Comparison of ENCODE assay signal across 8 cellular contexts in genomic region chr14:102316746-102317563, GRCh38. TPM values are rescaled to one million over a fixed set of nuclear protein-coding genes. Genes with fewer than 3 reads are reported as not detected.
DNase-seq lines count a peak whose midpoint lies in the region; ATAC-seq and TF ChIP-seq lines count a peak whose summit lies in the region.

No MANE protein-coding gene starts in this region.

- no peaks in the 10 kb centered on the region for H3K9me3 ChIP-seq in BLaER1 treated with 17β-estradiol and CSF1 and Interleukin-3, amounts not matched to agents 10 nM and 100 nM (replicated peaks in 1 of 11)
- no peaks in the 10 kb centered on the region for H3K9me3 ChIP-seq in colonic mucosa

- H4K20me1 ChIP-seq in BLaER1 treated with 17β-estradiol and CSF1 and Interleukin-3, amounts not matched to agents 10 nM and 100 nM, result no peaks in the 10 kb centered on the region; a peak in 1 of 22 replicates

- H3K27me3 ChIP-seq in BLaER1 treated with 17β-estradiol and CSF1 and Interleukin-3, amounts not matched to agents 10 nM and 100 nM, result no peaks in the 10 kb centered on the region
- H3K27me3 ChIP-seq in colonic mucosa, result no peaks in the 10 kb centered on the region

- intact Hi-C loops in colonic mucosa (cut with DNase I) (loop anchor here (10.0 kb wide), 1 partner anchor 352 kb away; the partner anchor contains the start of gene DYNC1H1), left colon (cut with DNase I, micrococcal nuclease) (no loop called here)

- H3K27ac ChIP-seq in BLaER1 treated with 17β-estradiol and CSF1 and Interleukin-3, amounts not matched to agents 10 nM and 100 nM, result peak overlapping the region; percentile 22 to 73 (median 58); a peak in 19 of 22 replicates
- H3K27ac ChIP-seq in colonic mucosa, result peak overlapping the region; percentile 88

- DNase-seq in NCI-H524 (lab: John Stamatoyannopoulos, UW), result peak; percentile 92 to 94
- peak; percentile 91 to 95 for DNase-seq in activated CD4-positive, alpha-beta T cell treated with anti-CD3 and anti-CD28 coated beads for 4 hours
- DNase-seq in colonic mucosa, result peak; percentile 94
- DNase-seq in left colon, result peak; percentile 88 to 92
- DNase-seq in stimulated activated CD4-positive, alpha-beta T cell treated with anti-CD3 and anti-CD28 coated beads, Interleukin-1b, Interleukin-23, amount 100 ng/mL, for 4 hours (ENCODE audit: low read depth in 2 of 2), result peak; percentile 95 to 99

- peak; percentile 51 for TF ChIP-seq CTCF in colonic mucosa (IDR thresholded peaks at IDR 0.05)

- ATAC-seq in GM19324 (IDR thresholded peaks at IDR 0.05; ENCODE audit: low FRiP score, unreplicated experiment) (peak; percentile 62), HG03457 (IDR thresholded peaks at IDR 0.05; ENCODE audit: unreplicated experiment) (peak; percentile 56), left colon (peak; percentile 71)

- H3K4me3 ChIP-seq in BLaER1 treated with 17β-estradiol and CSF1 and Interleukin-3, amounts not matched to agents 10 nM and 100 nM, result peak overlapping the region; percentile 50 to 79 (median 64)
- peak overlapping the region; percentile 51 for H3K4me3 ChIP-seq in colonic mucosa

- peak overlapping the region; percentile 57 to 79 (median 72) for H3K9ac ChIP-seq in BLaER1 treated with 17β-estradiol and CSF1 and Interleukin-3, amounts not matched to agents 10 nM and 100 nM
- peak overlapping the region; percentile 62 to 89 for H3K9ac ChIP-seq in colonic mucosa (ENCODE audit: low read depth in 2 of 2, low read length in 2 of 2)

- peak overlapping the region; percentile 82 to 96 (median 92) for H3K4me2 ChIP-seq in BLaER1 treated with 17β-estradiol and CSF1 and Interleukin-3, amounts not matched to agents 10 nM and 100 nM

- H3K4me1 ChIP-seq in BLaER1 treated with 17β-estradiol and CSF1 and Interleukin-3, amounts not matched to agents 10 nM and 100 nM, result peaks cover 47 to 64% (median 57%) of the 10 kb centered on the region in 10 experiments
- H3K4me1 ChIP-seq in colonic mucosa, result peaks cover 7% of the 10 kb centered on the region

- H3K36me3 ChIP-seq in BLaER1 treated with 17β-estradiol and CSF1 and Interleukin-3, amounts not matched to agents 10 nM and 100 nM, result peaks cover 0 to 10% (median 0%) of the 10 kb centered on the region in 11 experiments; a peak in 5 of 22 replicates
- H3K36me3 ChIP-seq in colonic mucosa, result no peaks in the 10 kb centered on the region

RNA-seq across cellular contexts. Expression of gene ZNF839, which starts 2.6 kb away (rescaled TPM):
- total RNA-seq in colonic mucosa (10 to 100 TPM in 1 of 2 donors, 1 to 10 TPM in 1; 7.2 to 11.0 TPM), left colon (10 to 100 TPM in 1 of 2 donors, 1 to 10 TPM in 1; 8.5 to 11.4 TPM)

RNA-seq across cellular contexts. Expression of gene MOK, which starts 12.0 kb away (rescaled TPM):
- total RNA-seq in colonic mucosa (1 to 10 TPM; 4.8 to 6.9 TPM), left colon (1 to 10 TPM; 4.7 to 5.9 TPM)

RNA-seq across cellular contexts. Expression of gene CINP, which starts 45.7 kb away (rescaled TPM):
- total RNA-seq in colonic mucosa (10 to 100 TPM; 29.5 to 43.2 TPM), left colon (10 to 100 TPM; 27.0 to 27.9 TPM)

RNA-seq across cellular contexts. Expression of gene TECPR2, which starts 45.8 kb away (rescaled TPM):
- total RNA-seq in colonic mucosa (10 to 100 TPM; 16.5 to 18.2 TPM), left colon (10 to 100 TPM; 17.1 to 20.5 TPM)

Comparison
In these comparisons a context has a peak if more than half of its experiments do, and no peak if none do; other contexts are left out.
1. Peak in every context shown above with its lines: DNase-seq, ATAC-seq, H3K4me3 ChIP-seq and H3K27ac ChIP-seq.